Comparison of ENCODE assay signal across 1 cellular context in genomic region chr11:72072348-72072747, GRCh38.
TF ChIP-seq lines count a peak whose summit lies in the region.

No MANE protein-coding gene starts in this region.

TF ChIP-seq in HepG2, 621 proteins besides CTCF, POLR2A, EP300 and RAD21:
- TF ChIP-seq RFX3 (CRISPR knock-in tag; IDR thresholded peaks at IDR 0.05), result no peak
- TF ChIP-seq ZBTB33 (CRISPR knock-in tag; IDR thresholded peaks at IDR 0.05), result peak; percentile 68; the same call in 1 of the 2 replicates
- TF ChIP-seq ZBTB2 (CRISPR knock-in tag; IDR thresholded peaks at IDR 0.05; ENCODE audit: low read depth), result no peak
- TF ChIP-seq PRDM10 (CRISPR knock-in tag; IDR thresholded peaks at IDR 0.05; ENCODE audit: low read depth), result no peak
- no peak for TF ChIP-seq DRAP1 (CRISPR knock-in tag; IDR thresholded peaks at IDR 0.05)
- TF ChIP-seq E2F5 (CRISPR knock-in tag; conservative IDR thresholded peaks at IDR 0.05), result no peak
- TF ChIP-seq KIAA2018 (CRISPR knock-in tag; IDR thresholded peaks at IDR 0.05; ENCODE audit: borderline replicate concordance), result no peak
- no peak for TF ChIP-seq TP53 (CRISPR knock-in tag; conservative IDR thresholded peaks at IDR 0.05)
- TF ChIP-seq ZNF749 (CRISPR knock-in tag; IDR thresholded peaks at IDR 0.05; ENCODE audit: borderline replicate concordance), result no peak
- no peak for TF ChIP-seq ZNF761 (CRISPR knock-in tag; conservative IDR thresholded peaks at IDR 0.05)
- TF ChIP-seq TCF7 (IDR thresholded peaks at IDR 0.05; ENCODE audit: low read depth), result peak; percentile 28; the same call in 1 of the 2 replicates
- no peak for TF ChIP-seq MED13 (CRISPR knock-in tag; IDR thresholded peaks at IDR 0.05)
- TF ChIP-seq ATF7 (IDR thresholded peaks at IDR 0.05), result no peak
- TF ChIP-seq ATF7 (CRISPR knock-in tag; IDR thresholded peaks at IDR 0.05), result no peak
- peak; percentile 33; the same call in 1 of the 2 replicates for TF ChIP-seq ETV5 (CRISPR knock-in tag; IDR thresholded peaks at IDR 0.05; ENCODE audit: borderline replicate concordance)
- TF ChIP-seq ATF4 (CRISPR knock-in tag; IDR thresholded peaks at IDR 0.05), result no peak
- TF ChIP-seq MED8 (CRISPR knock-in tag; IDR thresholded peaks at IDR 0.05; ENCODE audit: insufficient replicate concordance), result no peak
- no peak for TF ChIP-seq ZNF619 (CRISPR knock-in tag; IDR thresholded peaks at IDR 0.05)
- no peak for TF ChIP-seq ZUFSP (CRISPR knock-in tag; IDR thresholded peaks at IDR 0.05; ENCODE audit: borderline replicate concordance)
